In the genomic region with DNA sequence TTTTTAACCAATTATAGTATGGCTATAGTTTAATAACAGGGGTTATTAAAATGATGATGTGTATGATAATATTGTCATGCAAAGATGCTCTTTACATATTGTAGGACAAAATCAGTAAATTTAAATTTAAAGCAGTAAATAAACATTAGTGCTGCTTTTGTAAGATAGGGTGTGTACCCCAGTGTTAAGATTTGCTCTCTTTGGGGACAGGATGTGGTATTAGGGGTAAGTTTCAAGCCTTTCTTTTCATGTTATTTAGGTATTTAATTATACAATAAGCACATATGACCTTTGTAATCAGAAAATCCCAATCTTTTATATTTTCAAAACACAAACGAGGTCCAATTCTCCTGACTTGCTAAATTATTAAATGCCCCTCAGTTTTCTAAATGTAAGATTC, we compare ENCODE assay signal across 29 cellular contexts. TPM values are rescaled to one million over a fixed set of nuclear protein-coding genes. Genes with fewer than 3 reads are reported as not detected.
"Had no signal": no experiment of that assay in that cellular context is flagged by ENCODE, and none has a peak within 500 bp of the region (broad histone marks: within the 10 kb centered on the region; RNA-seq: fewer than 3 reads in every experiment).

No MANE protein-coding gene starts in this region.

- H3K4me1 ChIP-seq: ascending aorta, SJCRH30 had no signal

- H3K4me3 ChIP-seq: ascending aorta, cardiac muscle cell, MG63, SJCRH30, SK-N-MC had no signal

- H3K9me3 ChIP-seq: MG63, SJCRH30 had no signal

- H3K36me3 ChIP-seq: ascending aorta, cardiac muscle cell, MG63, SJCRH30 had no signal

- H3K27ac Mint-ChIP-seq: activated CD4-positive, alpha-beta T cell treated with anti-CD3 and anti-CD28 coated beads, Interleukin-2, amount 10 ng/mL, durations not matched to agents 24 days and 14 days; activated naive CD4-positive, alpha-beta T cell treated with anti-CD3 and anti-CD28 coated beads, Interleukin-2, amount 50 U/mL, for 24 hours; activated naive CD8-positive, alpha-beta T cell treated with anti-CD3 and anti-CD28 coated beads, Interleukin-2, amount 10 ng/mL, durations not matched to agents 7 days and 5 days; activated T-cell treated with anti-CD3 and anti-CD28 coated beads, Interleukin-2, amount 50 U/mL, for 24 hours; activated T-helper 2 cell treated with anti-CD3 and anti-CD28 coated beads, Interferon-gamma antibody, Interleukin-2, Interleukin-4, amounts not matched to agents 10 μg/mL and 5 μg/mL and 100 μg/mL, durations not matched to agents 14 hours and 24 hours and 36 hours; T-helper 2 cell treated with Interferon-gamma antibody and Interleukin-4, amounts not matched to agents 5 μg/mL and 100 μg/mL, for 36 hours had no signal

- H3K4me1 Mint-ChIP-seq: activated CD4-positive, alpha-beta T cell treated with anti-CD3 and anti-CD28 coated beads, Interleukin-2, amount 10 ng/mL, durations not matched to agents 24 days and 14 days; activated naive CD4-positive, alpha-beta T cell treated with anti-CD3 and anti-CD28 coated beads, Interleukin-2, amount 50 U/mL, for 24 hours had no signal

- H3K27ac ChIP-seq: ascending aorta, cardiac muscle cell, SJCRH30, SK-N-MC had no signal

- ATAC-seq: Panc1 had no signal

- H3K36me3 Mint-ChIP-seq: activated naive CD4-positive, alpha-beta T cell treated with anti-CD3 and anti-CD28 coated beads, Interleukin-2, amount 50 U/mL, for 24 hours; activated naive CD8-positive, alpha-beta T cell treated with anti-CD3 and anti-CD28 coated beads, Interleukin-2, amount 10 ng/mL, durations not matched to agents 7 days and 5 days had no signal

- DNase-seq: activated CD4-positive, alpha-beta T cell treated with anti-CD3 and anti-CD28 coated beads, Interleukin-2, amount 10 ng/mL, durations not matched to agents 24 days and 14 days; activated CD4-positive, alpha-beta T cell treated with anti-CD3 and anti-CD28 coated beads, Interleukin-2, amount 50 U/mL, for 48 hours; activated CD8-positive, alpha-beta memory T cell treated with anti-CD3 and anti-CD28 coated beads for 24 hours; activated gamma-delta T cell; activated naive CD4-positive, alpha-beta T cell treated with Interleukin-2 at 50 U/mL for 16 hours; activated naive CD8-positive, alpha-beta T cell treated with anti-CD3 and anti-CD28 coated beads, Interleukin-2, amount 10 ng/mL, durations not matched to agents 7 days and 5 days; activated T-cell treated with anti-CD3 and anti-CD28 coated beads, Interleukin-2, amount 50 U/mL, for 24 hours; amygdala; Kasumi-1; KG1; MG63; NCI-H1048; NCI-H1105 treated with DMSO at 0.1 percent for 48 hours; NCI-H1436; NCI-H1694; NCI-H2029; NCI-H345; NCI-H524 treated with DMSO at 0.1 percent for 48 hours; SHP77; SJCRH30 had no signal

- H3K4me3 Mint-ChIP-seq: activated CD4-positive, alpha-beta T cell treated with anti-CD3 and anti-CD28 coated beads, Interleukin-2, amount 10 ng/mL, durations not matched to agents 24 days and 14 days; activated naive CD4-positive, alpha-beta T cell treated with anti-CD3 and anti-CD28 coated beads, Interleukin-2, amount 50 U/mL, for 24 hours; activated naive CD8-positive, alpha-beta T cell treated with anti-CD3 and anti-CD28 coated beads, Interleukin-2, amount 10 ng/mL, durations not matched to agents 7 days and 5 days; activated T-cell treated with anti-CD3 and anti-CD28 coated beads, Interleukin-2, amount 50 U/mL, for 24 hours; T-helper 2 cell treated with Interferon-gamma antibody and Interleukin-4, amounts not matched to agents 5 μg/mL and 100 μg/mL, for 36 hours had no signal

- H3K27me3 ChIP-seq: ascending aorta, cardiac muscle cell, MG63, SJCRH30 had no signal

RNA-seq across cellular contexts. Expression of a gene that starts 39.7 kb away (rescaled TPM):
- total RNA-seq: activated CD4-positive, alpha-beta T cell treated with anti-CD3 and anti-CD28 coated beads, Interleukin-2, amount 10 ng/mL, durations not matched to agents 24 days and 14 days; activated naive CD8-positive, alpha-beta T cell treated with anti-CD3 and anti-CD28 coated beads, Interleukin-2, amount 10 ng/mL, durations not matched to agents 7 days and 5 days; activated T-helper 2 cell treated with anti-CD3 and anti-CD28 coated beads, Interferon-gamma antibody, Interleukin-2, Interleukin-4, amounts not matched to agents 10 μg/mL and 5 μg/mL and 100 μg/mL, durations not matched to agents 14 hours and 24 hours and 36 hours; ascending aorta; RPMI7951; SJCRH30; T-helper 1 cell treated with Interleukin-12 subunit alpha and Interleukin-12 subunit beta and Interleukin-4 antibody, amounts not matched to agents 30 ng/mL and 1 ng/mL, for 36 hours had no signal
